ENCODE assay signal across 8 cellular contexts in the genomic region with DNA sequence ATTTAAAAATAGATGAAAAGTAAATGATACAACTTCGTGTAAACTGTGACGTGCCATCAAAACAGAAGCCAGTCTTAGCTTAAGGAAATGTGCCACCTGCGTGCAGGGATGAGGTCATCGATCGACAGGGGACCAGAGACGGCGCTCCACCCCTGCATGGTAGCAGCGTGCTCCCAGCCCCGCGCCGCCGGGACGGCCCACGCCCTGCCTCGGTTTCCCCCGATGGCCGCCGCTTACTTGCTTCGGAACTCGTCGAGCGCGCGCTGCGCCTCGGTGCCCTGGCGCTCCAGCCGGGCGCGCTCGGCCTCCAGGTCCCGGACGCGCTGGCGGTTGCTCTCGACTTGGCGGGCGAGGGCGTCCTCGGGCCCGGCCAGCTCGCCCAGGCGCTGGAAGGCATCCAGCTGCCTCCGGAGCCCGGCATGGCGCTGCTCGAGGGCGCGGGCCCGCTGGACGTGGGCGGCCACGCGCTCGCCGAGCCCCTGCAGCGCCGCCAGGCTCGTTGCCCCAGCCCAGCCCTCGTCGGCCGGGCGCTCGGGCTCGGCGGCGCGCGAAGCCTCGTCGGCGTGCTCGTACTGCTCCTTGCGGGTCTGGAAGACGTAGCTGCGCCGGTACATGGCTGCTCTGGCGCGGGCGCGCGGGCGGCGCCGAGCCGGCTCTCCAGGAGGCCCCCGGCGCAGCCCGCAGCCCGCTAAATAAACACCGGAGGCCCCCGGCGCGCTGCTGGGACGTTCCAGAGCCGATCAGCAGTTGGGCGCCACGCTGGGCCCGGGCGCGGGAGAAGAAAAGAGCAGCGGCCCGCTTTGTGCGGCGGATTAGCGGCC. TPM values are rescaled to one million over a fixed set of nuclear protein-coding genes. Genes with fewer than 3 reads are reported as not detected.
A peak's percentile ranks its signal among the peaks of the same experiment; 100 is the strongest.
DNase-seq lines count a peak whose midpoint lies in the region; ATAC-seq, FAIRE-seq and TF ChIP-seq lines count a peak whose summit lies in the region.

Gene BFSP1 (minus strand): TSS at position 664 of the 821 bp plus-strand sequence. CDS start 50 bp downstream, at position 614.

- intact Hi-C loops in breast epithelium (cut with DNase I; ENCODE audit: low total_unique reads): loop anchor here (5.0 kb wide), 1 partner anchor 976 kb away; the partner anchor contains the start of gene SEC23B

- no peaks in the 10 kb centered on the region for H3K36me3 ChIP-seq in breast epithelium
- no peaks in the 10 kb centered on the region for H3K36me3 ChIP-seq in small intestine (ENCODE audit: control insufficient read depth in 2 of 2, insufficient read depth in 2 of 2, low read length in 2 of 2)

- peak within 1 kb of the TSS; percentile 74 to 97 (median 90) for H3K27ac Mint-ChIP-seq in immature natural killer cell

- H3K4me1 ChIP-seq in breast epithelium (no peaks in the 10 kb centered on the region), small intestine (ENCODE audit: control insufficient read depth in 2 of 2, insufficient read depth in 1 of 2, low read depth in 1 of 2, low read length in 1 of 2) (no peaks in the 10 kb centered on the region)

- H3K9me3 Mint-ChIP-seq in immature natural killer cell: no peaks in the 10 kb centered on the region

- peak within 1 kb of the TSS; percentile 91 to 99 (median 95) for H3K4me3 Mint-ChIP-seq in immature natural killer cell

- WGBS in small intestine, 3 donors: 0 to 1% (median 1%) methylated on average over 67 to 106 of the region's 106 CpGs

- H3K4me3 ChIP-seq in breast epithelium: peak within 1 kb of the TSS; percentile 53 to 79 (median 61)
- peak within 1 kb of the TSS; percentile 30 to 63 for H3K4me3 ChIP-seq in small intestine (ENCODE audit: low read depth in 1 of 2, low read length in 2 of 2)

- H3K27me3 ChIP-seq in breast epithelium (no peaks in the 10 kb centered on the region), small intestine (ENCODE audit: control insufficient read depth in 2 of 2, insufficient read depth in 2 of 2, low read length in 2 of 2) (no peaks in the 10 kb centered on the region)

- H3K9me3 ChIP-seq in breast epithelium (no peaks in the 10 kb centered on the region), small intestine (ENCODE audit: control insufficient read depth, low read depth) (no peaks in the 10 kb centered on the region)

- peak within 1 kb of the TSS; percentile 80 to 85 for H3K27ac ChIP-seq in breast epithelium
- peak within 1 kb of the TSS in 1 of 2 donors; percentile 61 for H3K27ac ChIP-seq in small intestine (ENCODE audit: low read depth in 1 of 2, low read length in 1 of 2)

- H3K36me3 Mint-ChIP-seq in immature natural killer cell: no peaks in the 10 kb centered on the region

- no peak for TF ChIP-seq POLR2A in breast epithelium (IDR thresholded peaks at IDR 0.05)

- TF ChIP-seq CTCF in breast epithelium (IDR thresholded peaks at IDR 0.05): peak in 1 of 3 donors; percentile 8

- no peak for ATAC-seq in HG02759 (IDR thresholded peaks at IDR 0.05; ENCODE audit: unreplicated experiment)

- peaks cover 34 to 40% of the 10 kb centered on the region in 2 donors for H3K4me1 Mint-ChIP-seq in immature natural killer cell

- no peak for FAIRE-seq in small intestine (lab: Jason Lieb, UNC)

- peak; percentile 28 for DNase-seq in NCI-H1436 (lab: John Stamatoyannopoulos, UW)
- DNase-seq in NCI-H1436 treated with DMSO at 0.1 percent for 48 hours (lab: John Stamatoyannopoulos, UW): no peak
- DNase-seq in NAMALWA (ENCODE audit: low spot score): peak; percentile 58
- peak; percentile 39 for DNase-seq in T1000 (lab: John Stamatoyannopoulos, UW)
- DNase-seq in breast epithelium (ENCODE audit: low spot score in 2 of 2): peak; percentile 56 to 58
- peak; percentile 43 to 68 (median 58) for DNase-seq in immature natural killer cell
- DNase-seq in small intestine: peak; percentile 62

- H3K27me3 Mint-ChIP-seq in immature natural killer cell (ENCODE audit: low read depth in 3 of 3): peaks cover 2 to 8% (median 4%) of the 10 kb centered on the region in 3 donors

RNA-seq across cellular contexts. Expression of gene BFSP1, which starts in this region (rescaled TPM):
- 1 to 10 TPM in 2 of 3 donors, under 1 TPM in 1; 0.80 to 2.8 (median 1.6) TPM for total RNA-seq in breast epithelium
- 1 to 10 TPM; 4.8 to 6.6 (median 5.8) TPM for polyA plus RNA-seq in immature natural killer cell
- polyA plus RNA-seq in small intestine: under 1 TPM in 1 of 3 donors, not detected in 2; 0.49 TPM

Comparison
In these comparisons a context has a peak if more than half of its experiments do, and no peak if none do; other contexts are left out.
1. Peak in DNase-seq and H3K4me3 ChIP-seq in small intestine; RNA of the gene not detected or under 1 TPM.